ENCODE assay signal across 5 cellular contexts in genomic region chr19:2436384-2436783, GRCh38.
"Had no signal": no experiment of that assay in that cellular context is flagged by ENCODE, and none has a peak within 500 bp of the region (broad histone marks: within the 10 kb centered on the region; RNA-seq: fewer than 3 reads in every experiment).

No MANE protein-coding gene starts in this region.

- H3K27me3 Mint-ChIP-seq: IgD-negative memory B cell had no signal

- H3K4me1 Mint-ChIP-seq: IgD-negative memory B cell had no signal

- H3K4me3 Mint-ChIP-seq: IgD-negative memory B cell had no signal

- H3K4me3 ChIP-seq: K562 had no signal

- ATAC-seq: HepG2, K562 had no signal

- H3K27ac ChIP-seq: HL-60 had no signal

- DNase-seq: IMR-90 had no signal

- H3K9me3 Mint-ChIP-seq: IgD-negative memory B cell had no signal
